8 cellular contexts compared by ENCODE assay signal in genomic region chr20:57498425-57499400, GRCh38. TPM values are rescaled to one million over a fixed set of nuclear protein-coding genes. Genes with fewer than 3 reads are reported as not detected.
DNase-seq lines count a peak whose midpoint lies in the region; ATAC-seq and TF ChIP-seq lines count a peak whose summit lies in the region.

No MANE protein-coding gene starts in this region.

- H3K27ac ChIP-seq in SJCRH30 (no peak overlapping the region), endodermal cell (ENCODE audit: low read depth, low read length) (no peak overlapping the region)

- no peaks in the 10 kb centered on the region for H3K9me3 Mint-ChIP-seq in endodermal cell

- H3K27ac Mint-ChIP-seq in endodermal cell: no peak overlapping the region

- no peak overlapping the region for H3K9ac ChIP-seq in endodermal cell (ENCODE audit: extremely low read depth, low read length, poor library complexity, severe bottlenecking)

- H3K4me3 ChIP-seq in SJCRH30: no peak overlapping the region
- H3K4me3 ChIP-seq in endodermal cell (ENCODE audit: low read length): no peak overlapping the region

- no peak overlapping the region for H3K4me3 Mint-ChIP-seq in endodermal cell

- peaks cover 18% of the 10 kb centered on the region for H3K27me3 Mint-ChIP-seq in endodermal cell (ENCODE audit: insufficient read depth)

- H3K36me3 Mint-ChIP-seq in endodermal cell (ENCODE audit: low read depth): no peaks in the 10 kb centered on the region

- H3K27me3 ChIP-seq in SJCRH30 (no peaks in the 10 kb centered on the region), endodermal cell (ENCODE audit: control insufficient read depth, insufficient read depth, low read length, poor library complexity, severe bottlenecking) (no peaks in the 10 kb centered on the region)

- H3K4me1 ChIP-seq in SJCRH30 (peaks cover 46% of the 10 kb centered on the region), endodermal cell (ENCODE audit: control insufficient read depth, insufficient read depth, low read length) (no peaks in the 10 kb centered on the region)

- H3K4me1 Mint-ChIP-seq in endodermal cell: peaks cover 28% of the 10 kb centered on the region

- TF ChIP-seq CTCF in endodermal cell (conservative IDR thresholded peaks at IDR 0.05): peak; percentile 76

- no peak for ATAC-seq in GM18517 (IDR thresholded peaks at IDR 0.05; ENCODE audit: unreplicated experiment)

- no peaks in the 10 kb centered on the region for H3K9me3 ChIP-seq in SJCRH30 (replicated peaks)
- H3K9me3 ChIP-seq in endodermal cell (ENCODE audit: control insufficient read depth, low read length): no peaks in the 10 kb centered on the region

- DNase-seq in SHP77 (lab: John Stamatoyannopoulos, UW): peak; percentile 50 to 72
- no peak for DNase-seq in SHP77 treated with DMSO at 0.1 percent for 48 hours (lab: John Stamatoyannopoulos, UW)
- peak; percentile 40 for DNase-seq in HK-2 (ENCODE audit: unreplicated experiment)
- DNase-seq in SJCRH30: peak; percentile 71 to 83
- DNase-seq in endodermal cell: peak; percentile 88
- peak; percentile 12 for DNase-seq in renal cortical epithelial cell (ENCODE audit: low read depth)
- DNase-seq in NCI-H2081 treated with DMSO at 0.1 percent for 48 hours (lab: John Stamatoyannopoulos, UW): no peak

- H3K36me3 ChIP-seq in SJCRH30 (no peaks in the 10 kb centered on the region), endodermal cell (ENCODE audit: control insufficient read depth, insufficient read depth, low read length) (no peaks in the 10 kb centered on the region)

- 41 to 71% methylated on average over 10 to 20 of the region's 20 CpGs for WGBS in endodermal cell (ENCODE audit: insufficient coverage in 1 of 2, insufficient read length in 1 of 2), 2 experiments

RNA-seq across cellular contexts. Expression of gene CTCFL, which starts 26.2 kb away (rescaled TPM):
- 0.06 TPM in 1 of 2 replicates, not detected in the other for total RNA-seq in SJCRH30 (2014; rRNA removed; shearing (Covaris generic))
- total RNA-seq in endodermal cell: 1 to 10 TPM in 1 of 2 donors, under 1 TPM in 1; 0.33 to 1.4 TPM
- polyA plus RNA-seq in endodermal cell (2013, experiment 1 of 2): 0.28 TPM
- polyA plus RNA-seq in endodermal cell (2013, experiment 2 of 2): 0.46 TPM
- not detected in 2 replicates for total RNA-seq in renal cortical epithelial cell

Comparison
In these comparisons a context has a peak if more than half of its experiments do, and no peak if none do; other contexts are left out.
1. DNase-seq: peak in SHP77 (2 of 2), HK-2 (single experiment), SJCRH30 (2 of 2), endodermal cell (single experiment) and renal cortical epithelial cell (single experiment); none in SHP77 treated with DMSO at 0.1 percent for 48 hours (single experiment) and NCI-H2081 treated with DMSO at 0.1 percent for 48 hours (single experiment).